ENCODE assay signal across 1 cellular context in genomic region chr11:34052036-34052607, GRCh38.
A peak's percentile ranks its signal among the peaks of the same experiment; 100 is the strongest.
TF ChIP-seq lines count a peak whose summit lies in the region.

No MANE protein-coding gene starts in this region.

TF ChIP-seq in HCT116, 20 proteins besides CTCF, POLR2A, EP300 and RAD21 (continued from another document):
- TF ChIP-seq, protein P1, sequence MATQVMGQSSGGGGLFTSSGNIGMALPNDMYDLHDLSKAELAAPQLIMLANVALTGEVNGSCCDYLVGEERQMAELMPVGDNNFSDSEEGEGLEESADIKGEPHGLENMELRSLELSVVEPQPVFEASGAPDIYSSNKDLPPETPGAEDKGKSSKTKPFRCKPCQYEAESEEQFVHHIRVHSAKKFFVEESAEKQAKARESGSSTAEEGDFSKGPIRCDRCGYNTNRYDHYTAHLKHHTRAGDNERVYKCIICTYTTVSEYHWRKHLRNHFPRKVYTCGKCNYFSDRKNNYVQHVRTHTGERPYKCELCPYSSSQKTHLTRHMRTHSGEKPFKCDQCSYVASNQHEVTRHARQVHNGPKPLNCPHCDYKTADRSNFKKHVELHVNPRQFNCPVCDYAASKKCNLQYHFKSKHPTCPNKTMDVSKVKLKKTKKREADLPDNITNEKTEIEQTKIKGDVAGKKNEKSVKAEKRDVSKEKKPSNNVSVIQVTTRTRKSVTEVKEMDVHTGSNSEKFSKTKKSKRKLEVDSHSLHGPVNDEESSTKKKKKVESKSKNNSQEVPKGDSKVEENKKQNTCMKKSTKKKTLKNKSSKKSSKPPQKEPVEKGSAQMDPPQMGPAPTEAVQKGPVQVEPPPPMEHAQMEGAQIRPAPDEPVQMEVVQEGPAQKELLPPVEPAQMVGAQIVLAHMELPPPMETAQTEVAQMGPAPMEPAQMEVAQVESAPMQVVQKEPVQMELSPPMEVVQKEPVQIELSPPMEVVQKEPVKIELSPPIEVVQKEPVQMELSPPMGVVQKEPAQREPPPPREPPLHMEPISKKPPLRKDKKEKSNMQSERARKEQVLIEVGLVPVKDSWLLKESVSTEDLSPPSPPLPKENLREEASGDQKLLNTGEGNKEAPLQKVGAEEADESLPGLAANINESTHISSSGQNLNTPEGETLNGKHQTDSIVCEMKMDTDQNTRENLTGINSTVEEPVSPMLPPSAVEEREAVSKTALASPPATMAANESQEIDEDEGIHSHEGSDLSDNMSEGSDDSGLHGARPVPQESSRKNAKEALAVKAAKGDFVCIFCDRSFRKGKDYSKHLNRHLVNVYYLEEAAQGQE (IDR thresholded peaks at IDR 0.05; ENCODE audit: low read depth) = no peak
- TF ChIP-seq SIN3A (IDR thresholded peaks at IDR 0.05; ENCODE audit: low read depth) (peak; percentile 76), FOSL1 (IDR thresholded peaks at IDR 0.05; ENCODE audit: low read depth) (no peak), POLR2AphosphoS5 (IDR thresholded peaks at IDR 0.05; ENCODE audit: low read depth, low read length) (peak; percentile 74), MAX (IDR thresholded peaks at IDR 0.05) (peak; percentile 63), SRF (IDR thresholded peaks at IDR 0.05; ENCODE audit: low read depth) (no peak), CBX3 (IDR thresholded peaks at IDR 0.05; ENCODE audit: low read depth) (peak; percentile 49), SP1 (IDR thresholded peaks at IDR 0.05; ENCODE audit: low read depth) (peak; percentile 49; the same call in 1 of the 2 replicates)
TF ChIP-seq in HCT116: peak in this region for 6.
